37 cellular contexts compared by ENCODE assay signal in genomic region chr2:16176971-16177480, GRCh38.
"Had no signal": no experiment of that assay in that cellular context is flagged by ENCODE, and none has a peak within 500 bp of the region (broad histone marks: within the 10 kb centered on the region; RNA-seq: fewer than 3 reads in every experiment).

No MANE protein-coding gene starts in this region.

- H3K27me3 ChIP-seq: ascending aorta, cardiac muscle cell had no signal

- H3K9me3 Mint-ChIP-seq: activated B cell treated with CpG ODN at 0.5 μM for 24 hours; activated CD4-positive, alpha-beta memory T cell treated with anti-CD3 and anti-CD28 coated beads for 36 hours; activated CD4-positive, alpha-beta T cell treated with anti-CD3 and anti-CD28 coated beads, Interleukin-2, amount 10 ng/mL, durations not matched to agents 24 days and 14 days; activated CD8-positive, alpha-beta T cell treated with anti-CD3 and anti-CD28 coated beads for 36 hours; activated naive CD4-positive, alpha-beta T cell treated with anti-CD3 and anti-CD28 coated beads, Interleukin-2, amount 10 ng/mL, durations not matched to agents 7 days and 5 days; activated naive CD4-positive, alpha-beta T cell treated with anti-CD3 and anti-CD28 coated beads, Interleukin-2, amount 50 U/mL, for 24 hours; activated naive CD8-positive, alpha-beta T cell treated with anti-CD3 and anti-CD28 coated beads, Interleukin-2, amount 10 ng/mL, durations not matched to agents 7 days and 5 days; activated naive CD8-positive, alpha-beta T cell treated with anti-CD3 and anti-CD28 coated beads, Interleukin-2, amount 50 U/mL, for 24 hours; activated T-cell treated with anti-CD3 and anti-CD28 coated beads, Interleukin-2, amount 50 U/mL, for 4 hours; activated T-cell treated with anti-CD3 and anti-CD28 coated beads, Interleukin-2, amount 50 U/mL, for 72 hours; activated T-helper 1 cell treated with anti-CD3 and anti-CD28 coated beads, Interleukin-12 subunit alpha, Interleukin-12 subunit beta, Interleukin-2, Interleukin-4 antibody, amounts not matched to agents 30 ng/mL and 10 ng/mL and 1 ng/mL, durations not matched to agents 14 hours and 24 hours and 36 hours; activated T-helper 17 cell treated with anti-CD3 and anti-CD28 coated beads, Interleukin-2, amount 50 U/mL, for 72 hours; T-helper 1 cell treated with Interleukin-12 subunit alpha and Interleukin-12 subunit beta and Interleukin-4 antibody, amounts not matched to agents 30 μg/mL and 1 μg/mL, for 36 hours; T-helper 2 cell treated with Interferon-gamma antibody and Interleukin-4, amounts not matched to agents 5 μg/mL and 100 μg/mL, for 36 hours had no signal

- H3K9me3 ChIP-seq: ascending aorta had no signal

- H3K27ac ChIP-seq: ascending aorta, cardiac muscle cell, VCaP had no signal

- H3K27me3 Mint-ChIP-seq: activated CD4-positive, alpha-beta memory T cell treated with anti-CD3 and anti-CD28 coated beads for 36 hours; activated CD4-positive, alpha-beta T cell treated with anti-CD3 and anti-CD28 coated beads, Interleukin-2, amount 10 ng/mL, durations not matched to agents 24 days and 14 days; activated naive CD8-positive, alpha-beta T cell; central memory CD8-positive, alpha-beta T cell had no signal

- DNase-seq: activated B cell treated with CpG ODN at 0.5 μM for 24 hours; activated CD4-positive, alpha-beta memory T cell treated with anti-CD3 and anti-CD28 coated beads for 36 hours; activated CD4-positive, alpha-beta T cell treated with anti-CD3 and anti-CD28 coated beads for 4 hours; activated CD4-positive, alpha-beta T cell treated with anti-CD3 and anti-CD28 coated beads, Interleukin-2, amount 10 ng/mL, durations not matched to agents 24 days and 14 days; activated CD4-positive, alpha-beta T cell treated with anti-CD3 and anti-CD28 coated beads, Interleukin-2, amount 50 U/mL, for 1 hour; activated CD4-positive, alpha-beta T cell treated with anti-CD3 and anti-CD28 coated beads, Interleukin-2, amount 50 U/mL, for 4 hours; activated CD4-positive, CD25-positive, alpha-beta regulatory T cell treated with anti-CD3 and anti-CD28 coated beads, Interleukin-2, amount 50 U/mL, for 72 hours; activated CD8-positive, alpha-beta memory T cell treated with anti-CD3 and anti-CD28 coated beads, Interleukin-2, amount 50 U/mL, for 4 hours; activated CD8-positive, alpha-beta T cell treated with anti-CD3 and anti-CD28 coated beads for 36 hours; activated effector memory CD4-positive, alpha-beta T cell treated with Interleukin-2 at 50 U/mL for 16 hours; activated gamma-delta T cell; activated naive CD4-positive, alpha-beta T cell treated with anti-CD3 and anti-CD28 coated beads, Interleukin-2, amount 10 ng/mL, durations not matched to agents 7 days and 5 days; activated naive CD4-positive, alpha-beta T cell treated with Interleukin-2 at 50 U/mL for 16 hours; activated naive CD8-positive, alpha-beta T cell treated with anti-CD3 and anti-CD28 coated beads, Interleukin-2, amount 10 ng/mL, durations not matched to agents 7 days and 5 days; activated naive CD8-positive, alpha-beta T cell treated with anti-CD3 and anti-CD28 coated beads, Interleukin-2, amount 50 U/mL, for 24 hours; activated T-cell treated with anti-CD3 and anti-CD28 coated beads for 4 hours; activated T-cell treated with anti-CD3 and anti-CD28 coated beads, Interleukin-2, amount 50 U/mL, for 1 hour; activated T-cell treated with anti-CD3 and anti-CD28 coated beads, Interleukin-2, amount 50 U/mL, for 4 hours; activated T-cell treated with anti-CD3 and anti-CD28 coated beads, Interleukin-2, amount 50 U/mL, for 72 hours; amygdala; anterior cingulate cortex; caudate nucleus; cerebellar nuclear complex; T-helper 1 cell; T-helper 2 cell; T-helper 9 cell had no signal

- H3K4me3 ChIP-seq: ascending aorta, cardiac muscle cell had no signal

- H3K27ac Mint-ChIP-seq: activated B cell treated with CpG ODN at 0.5 μM for 24 hours; activated CD4-positive, alpha-beta memory T cell treated with anti-CD3 and anti-CD28 coated beads for 36 hours; activated CD4-positive, alpha-beta T cell treated with anti-CD3 and anti-CD28 coated beads, Interleukin-2, amount 10 ng/mL, durations not matched to agents 24 days and 14 days; activated CD8-positive, alpha-beta T cell treated with anti-CD3 and anti-CD28 coated beads for 36 hours; activated naive CD4-positive, alpha-beta T cell treated with anti-CD3 and anti-CD28 coated beads, Interleukin-2, amount 10 ng/mL, durations not matched to agents 7 days and 5 days; activated naive CD4-positive, alpha-beta T cell treated with anti-CD3 and anti-CD28 coated beads, Interleukin-2, amount 50 U/mL, for 24 hours; activated naive CD8-positive, alpha-beta T cell; activated naive CD8-positive, alpha-beta T cell treated with anti-CD3 and anti-CD28 coated beads, Interleukin-2, amount 10 ng/mL, durations not matched to agents 7 days and 5 days; activated naive CD8-positive, alpha-beta T cell treated with anti-CD3 and anti-CD28 coated beads, Interleukin-2, amount 50 U/mL, for 24 hours; activated T-cell treated with anti-CD3 and anti-CD28 coated beads, Interleukin-2, amount 50 U/mL, for 72 hours; activated T-helper 1 cell treated with anti-CD3 and anti-CD28 coated beads, Interleukin-12 subunit alpha, Interleukin-12 subunit beta, Interleukin-2, Interleukin-4 antibody, amounts not matched to agents 30 ng/mL and 10 ng/mL and 1 ng/mL, durations not matched to agents 14 hours and 24 hours and 36 hours; activated T-helper 17 cell treated with anti-CD3 and anti-CD28 coated beads, Interleukin-2, amount 50 U/mL, for 72 hours; brain; T-helper 1 cell treated with Interleukin-12 subunit alpha and Interleukin-12 subunit beta and Interleukin-4 antibody, amounts not matched to agents 30 μg/mL and 1 μg/mL, for 36 hours; T-helper 2 cell treated with Interferon-gamma antibody and Interleukin-4, amounts not matched to agents 5 μg/mL and 100 μg/mL, for 36 hours had no signal

- H3K4me1 ChIP-seq: ascending aorta had no signal

- ATAC-seq: activated CD8-positive, alpha-beta T cell treated with anti-CD3 and anti-CD28 coated beads for 36 hours; activated naive CD8-positive, alpha-beta T cell treated with anti-CD3 and anti-CD28 coated beads, Interleukin-2, amount 50 U/mL, for 24 hours; activated T-cell treated with anti-CD3 and anti-CD28 coated beads, Interleukin-2, amount 50 U/mL, for 4 hours; activated T-cell treated with anti-CD3 and anti-CD28 coated beads, Interleukin-2, amount 50 U/mL, for 72 hours; activated T-helper 17 cell treated with anti-CD3 and anti-CD28 coated beads, Interleukin-2, amount 50 U/mL, for 72 hours had no signal

- H3K4me1 Mint-ChIP-seq: activated B cell treated with CpG ODN at 0.5 μM for 24 hours; activated CD4-positive, alpha-beta T cell treated with anti-CD3 and anti-CD28 coated beads, Interleukin-2, amount 10 ng/mL, durations not matched to agents 24 days and 14 days; activated naive CD4-positive, alpha-beta T cell treated with anti-CD3 and anti-CD28 coated beads, Interleukin-2, amount 10 ng/mL, durations not matched to agents 7 days and 5 days; activated naive CD4-positive, alpha-beta T cell treated with anti-CD3 and anti-CD28 coated beads, Interleukin-2, amount 50 U/mL, for 24 hours; activated naive CD8-positive, alpha-beta T cell treated with anti-CD3 and anti-CD28 coated beads, Interleukin-2, amount 10 ng/mL, durations not matched to agents 7 days and 5 days; activated naive CD8-positive, alpha-beta T cell treated with anti-CD3 and anti-CD28 coated beads, Interleukin-2, amount 50 U/mL, for 24 hours; activated T-helper 17 cell treated with anti-CD3 and anti-CD28 coated beads, Interleukin-2, amount 50 U/mL, for 72 hours; central memory CD8-positive, alpha-beta T cell had no signal

- H3K4me3 Mint-ChIP-seq: activated B cell treated with CpG ODN at 0.5 μM for 24 hours; activated CD4-positive, alpha-beta memory T cell treated with anti-CD3 and anti-CD28 coated beads for 36 hours; activated CD4-positive, alpha-beta T cell treated with anti-CD3 and anti-CD28 coated beads, Interleukin-2, amount 10 ng/mL, durations not matched to agents 24 days and 14 days; activated CD8-positive, alpha-beta T cell treated with anti-CD3 and anti-CD28 coated beads for 36 hours; activated naive CD4-positive, alpha-beta T cell treated with anti-CD3 and anti-CD28 coated beads, Interleukin-2, amount 10 ng/mL, durations not matched to agents 7 days and 5 days; activated naive CD4-positive, alpha-beta T cell treated with anti-CD3 and anti-CD28 coated beads, Interleukin-2, amount 50 U/mL, for 24 hours; activated naive CD8-positive, alpha-beta T cell; activated naive CD8-positive, alpha-beta T cell treated with anti-CD3 and anti-CD28 coated beads, Interleukin-2, amount 10 ng/mL, durations not matched to agents 7 days and 5 days; activated naive CD8-positive, alpha-beta T cell treated with anti-CD3 and anti-CD28 coated beads, Interleukin-2, amount 50 U/mL, for 24 hours; activated T-cell treated with anti-CD3 and anti-CD28 coated beads, Interleukin-2, amount 50 U/mL, for 4 hours; activated T-cell treated with anti-CD3 and anti-CD28 coated beads, Interleukin-2, amount 50 U/mL, for 72 hours; activated T-helper 1 cell treated with anti-CD3 and anti-CD28 coated beads, Interleukin-12 subunit alpha, Interleukin-12 subunit beta, Interleukin-2, Interleukin-4 antibody, amounts not matched to agents 30 ng/mL and 10 ng/mL and 1 ng/mL, durations not matched to agents 14 hours and 24 hours and 36 hours; activated T-helper 17 cell treated with anti-CD3 and anti-CD28 coated beads, Interleukin-2, amount 50 U/mL, for 72 hours; brain; central memory CD8-positive, alpha-beta T cell; T-helper 1 cell treated with Interleukin-12 subunit alpha and Interleukin-12 subunit beta and Interleukin-4 antibody, amounts not matched to agents 30 μg/mL and 1 μg/mL, for 36 hours; T-helper 2 cell treated with Interferon-gamma antibody and Interleukin-4, amounts not matched to agents 5 μg/mL and 100 μg/mL, for 36 hours had no signal

- H3K36me3 ChIP-seq: ascending aorta, cardiac muscle cell had no signal

- H3K36me3 Mint-ChIP-seq: activated CD4-positive, alpha-beta memory T cell treated with anti-CD3 and anti-CD28 coated beads for 36 hours; activated naive CD4-positive, alpha-beta T cell treated with anti-CD3 and anti-CD28 coated beads, Interleukin-2, amount 10 ng/mL, durations not matched to agents 7 days and 5 days; activated naive CD4-positive, alpha-beta T cell treated with anti-CD3 and anti-CD28 coated beads, Interleukin-2, amount 50 U/mL, for 24 hours; activated naive CD8-positive, alpha-beta T cell; activated naive CD8-positive, alpha-beta T cell treated with anti-CD3 and anti-CD28 coated beads, Interleukin-2, amount 10 ng/mL, durations not matched to agents 7 days and 5 days; brain had no signal
